10 cellular contexts compared by ENCODE assay signal in the genomic region with DNA sequence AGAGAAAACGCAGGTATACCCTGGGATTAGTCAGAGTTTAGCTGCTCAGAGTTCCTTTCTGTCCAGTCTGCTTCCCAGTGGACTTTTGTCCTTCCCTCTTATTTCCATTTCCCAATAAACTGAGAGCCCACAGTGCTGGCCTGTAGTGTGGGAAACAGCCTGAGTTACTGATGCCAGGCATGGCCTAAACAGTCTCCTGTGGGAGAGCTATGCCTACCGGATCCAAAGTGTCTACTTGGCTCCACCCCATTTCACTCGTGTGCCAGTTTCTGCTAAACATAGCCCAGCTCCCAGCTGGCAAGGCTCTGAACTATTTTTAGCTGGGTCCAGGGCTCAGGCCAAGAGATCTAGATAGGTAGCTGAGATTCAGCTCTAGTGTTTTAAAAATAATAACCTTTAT. TPM values are rescaled to one million over a fixed set of nuclear protein-coding genes. Genes with fewer than 3 reads are reported as not detected.
DNase-seq lines count a peak whose midpoint lies in the region; ATAC-seq and TF ChIP-seq lines count a peak whose summit lies in the region.
"Had no signal": no experiment of that assay in that cellular context is flagged by ENCODE, and none has a peak within 500 bp of the region (broad histone marks: within the 10 kb centered on the region; RNA-seq: fewer than 3 reads in every experiment).

No MANE protein-coding gene starts in this region.

- H3K4me1 Mint-ChIP-seq in progenitor cell of endocrine pancreas (ENCODE audit: low read depth) = no peaks in the 10 kb centered on the region
- peaks cover 0 to 4% of the 10 kb centered on the region in 2 donors for H3K4me1 Mint-ChIP-seq in stimulated activated naive B cell treated with anti-CD40 and anti-IgM and Interleukin-4, amounts not matched to agents 10 μg/mL and 1 μg/mL and 100 μg/mL, for 72 hours

- 27% methylated on average over 3 of the region's 3 CpGs for WGBS in SK-N-SH (ENCODE audit: low lambda C conversion rate)

- no peaks in the 10 kb centered on the region for H3K27me3 Mint-ChIP-seq in progenitor cell of endocrine pancreas
- peaks cover 3 to 18% of the 10 kb centered on the region in 2 donors for H3K27me3 Mint-ChIP-seq in stimulated activated naive B cell treated with anti-CD40 and anti-IgM and Interleukin-4, amounts not matched to agents 10 μg/mL and 1 μg/mL and 100 μg/mL, for 72 hours

- H3K4me1 ChIP-seq in SK-N-SH (ENCODE audit: control insufficient read depth in 1 of 2, insufficient read depth in 2 of 2, low read depth in 1 of 2, low read length in 1 of 2) = peaks cover 3 to 6% of the 10 kb centered on the region in 2 experiments; a peak in 2 of 4 replicates

- H3K9me3 Mint-ChIP-seq in progenitor cell of endocrine pancreas (ENCODE audit: low read depth) = peaks cover 19% of the 10 kb centered on the region
- peaks cover 0 to 9% of the 10 kb centered on the region in 2 donors for H3K9me3 Mint-ChIP-seq in stimulated activated naive B cell treated with anti-CD40 and anti-IgM and Interleukin-4, amounts not matched to agents 10 μg/mL and 1 μg/mL and 100 μg/mL, for 72 hours

- H4K20me1 ChIP-seq in SK-N-SH (ENCODE audit: insufficient read depth) = no peaks in the 10 kb centered on the region

- POLR2A ChIA-PET in SK-N-SH (lab: Yijun Ruan, JAX) = interaction anchor here (0.6 to 0.8 kb wide), 2 partner anchors 16 to 71 kb away, joined by 3 read pairs; a partner anchor contains a TSS

- no peak overlapping the region for H3K9ac ChIP-seq in SK-N-SH

- no peak for TF ChIP-seq CTCF in SK-N-SH (IDR thresholded peaks at IDR 0.05)
- TF ChIP-seq CTCF in progenitor cell of endocrine pancreas (IDR thresholded peaks at IDR 0.05; ENCODE audit: unreplicated experiment) = no peak

- TF ChIP-seq EP300 in SK-N-SH (IDR thresholded peaks at IDR 0.05; ENCODE audit: borderline replicate concordance in 1 of 2, low read depth in 1 of 2, low read length in 1 of 2) = no peak

- H3K36me3 ChIP-seq in SK-N-SH (replicated peaks in 1 of 2; ENCODE audit: control insufficient read depth in 1 of 2, insufficient read depth in 2 of 2, low read length in 1 of 2) = no peaks in the 10 kb centered on the region

- CTCF ChIA-PET in SK-N-SH (lab: Yijun Ruan, JAX) = interaction anchor here (0.7 to 1.3 kb wide), 4 partner anchors 9 to 170 kb away, joined by 3 to 9 read pairs (median 3); no protein-coding TSS in a partner anchor

- TF ChIP-seq RAD21 in SK-N-SH (IDR thresholded peaks at IDR 0.05; ENCODE audit: low read length) = no peak

- no peak overlapping the region for H3K4me2 ChIP-seq in SK-N-SH
- H3K4me2 ChIP-seq: PC-9 had no signal

- H3K79me2 ChIP-seq in SK-N-SH (ENCODE audit: insufficient read depth) = no peaks in the 10 kb centered on the region

- DNase-seq in DMS 273 treated with DMSO at 0.1 percent for 48 hours (lab: John Stamatoyannopoulos, UW) (peak; percentile 68), SK-N-SH (peak; percentile 40), head of caudate nucleus (peak in 31 of 42 donors; percentile 13 to 77 (median 51)), progenitor cell of endocrine pancreas (ENCODE audit: low spot score, unreplicated experiment) (no peak), LoVo (ENCODE audit: low spot score) (no peak), DMS114 treated with DMSO at 0.1 percent for 48 hours (lab: John Stamatoyannopoulos, UW; ENCODE audit: unreplicated experiment) (no peak)
- DNase-seq in stimulated activated naive B cell treated with anti-CD40 and anti-IgM and Interleukin-4, amounts not matched to agents 10 μg/mL and 1 μg/mL and 100 μg/mL, for 72 hours = no peak

- peak overlapping the region in 1 of 2 experiments; percentile 62; a peak in 2 of 4 replicates for H3K27ac ChIP-seq in SK-N-SH (ENCODE audit: low read depth in 2 of 2, low read length in 1 of 2)
- H3K27ac ChIP-seq: epithelial cell of prostate, PC-9 had no signal

- H2AFZ ChIP-seq in SK-N-SH (ENCODE audit: low read depth) = 0 out of 2 replicates have a peak overlapping the region, but pooled peaks have one; percentile 41
- H2AFZ ChIP-seq: PC-9 had no signal

- H3K27me3 ChIP-seq in SK-N-SH (ENCODE audit: insufficient read depth) = no peaks in the 10 kb centered on the region

- no peak overlapping the region for H3K4me3 ChIP-seq in SK-N-SH (ENCODE audit: low read depth in 2 of 2, low read length in 1 of 2)
- H3K4me3 ChIP-seq: PC-9 had no signal

- H3K27ac Mint-ChIP-seq in progenitor cell of endocrine pancreas = peak overlapping the region; percentile 33
- H3K27ac Mint-ChIP-seq in stimulated activated naive B cell treated with anti-CD40 and anti-IgM and Interleukin-4, amounts not matched to agents 10 μg/mL and 1 μg/mL and 100 μg/mL, for 72 hours = no peak overlapping the region

- no peaks in the 10 kb centered on the region for H3F3A ChIP-seq in SK-N-SH (replicated peaks; ENCODE audit: insufficient read depth)

- peaks cover 12% of the 10 kb centered on the region for H3K36me3 Mint-ChIP-seq in progenitor cell of endocrine pancreas (ENCODE audit: insufficient read depth)
- H3K36me3 Mint-ChIP-seq in stimulated activated naive B cell treated with anti-CD40 and anti-IgM and Interleukin-4, amounts not matched to agents 10 μg/mL and 1 μg/mL and 100 μg/mL, for 72 hours = peaks cover 10 to 14% of the 10 kb centered on the region in 2 donors

- H3K9me3 ChIP-seq in SK-N-SH = peaks cover 5% of the 10 kb centered on the region; the same call in 1 of the 2 replicates

- no peak overlapping the region for H3K4me3 Mint-ChIP-seq in progenitor cell of endocrine pancreas (ENCODE audit: low read depth)
- H3K4me3 Mint-ChIP-seq in stimulated activated naive B cell treated with anti-CD40 and anti-IgM and Interleukin-4, amounts not matched to agents 10 μg/mL and 1 μg/mL and 100 μg/mL, for 72 hours = no peak overlapping the region

- intact Hi-C loops in head of caudate nucleus (cut with DNase I) = no loop called here

- no peaks in the 10 kb centered on the region for H3K9me2 ChIP-seq in SK-N-SH

- ATAC-seq in HG02642 (IDR thresholded peaks at IDR 0.05; ENCODE audit: poor library complexity, unreplicated experiment) = no peak
- no peak for ATAC-seq in stimulated activated naive B cell treated with anti-CD40 and anti-IgM and Interleukin-4, amounts not matched to agents 10 μg/mL and 1 μg/mL and 100 μg/mL, for 72 hours (replicated peaks)

TF ChIP-seq in SK-N-SH, 30 proteins besides CTCF, POLR2A, EP300 and RAD21 (continues in another document):
- no peak for TF ChIP-seq NRF1 (IDR thresholded peaks at IDR 0.05; ENCODE audit: low read depth, low read length)
- TF ChIP-seq RCOR1 (IDR thresholded peaks at IDR 0.05; ENCODE audit: low read length) = no peak
- TF ChIP-seq, protein P1, sequence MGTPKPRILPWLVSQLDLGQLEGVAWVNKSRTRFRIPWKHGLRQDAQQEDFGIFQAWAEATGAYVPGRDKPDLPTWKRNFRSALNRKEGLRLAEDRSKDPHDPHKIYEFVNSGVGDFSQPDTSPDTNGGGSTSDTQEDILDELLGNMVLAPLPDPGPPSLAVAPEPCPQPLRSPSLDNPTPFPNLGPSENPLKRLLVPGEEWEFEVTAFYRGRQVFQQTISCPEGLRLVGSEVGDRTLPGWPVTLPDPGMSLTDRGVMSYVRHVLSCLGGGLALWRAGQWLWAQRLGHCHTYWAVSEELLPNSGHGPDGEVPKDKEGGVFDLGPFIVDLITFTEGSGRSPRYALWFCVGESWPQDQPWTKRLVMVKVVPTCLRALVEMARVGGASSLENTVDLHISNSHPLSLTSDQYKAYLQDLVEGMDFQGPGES (IDR thresholded peaks at IDR 0.05; ENCODE audit: low read depth, low read length) = no peak
- TF ChIP-seq FOXJ3 (CRISPR knock-in tag; IDR thresholded peaks at IDR 0.05) = no peak
- peak; percentile 65 for TF ChIP-seq NFIC (IDR thresholded peaks at IDR 0.05; ENCODE audit: borderline replicate concordance)
- TF ChIP-seq MEF2A (IDR thresholded peaks at IDR 0.05; ENCODE audit: borderline replicate concordance, low read depth) = peak; percentile 91
- TF ChIP-seq MXI1 (IDR thresholded peaks at IDR 0.05; ENCODE audit: low read depth, low read length) = no peak
- no peak for TF ChIP-seq TAF1 (IDR thresholded peaks at IDR 0.05; ENCODE audit: borderline replicate concordance, low read depth, low read length)
- TF ChIP-seq, protein P2, sequence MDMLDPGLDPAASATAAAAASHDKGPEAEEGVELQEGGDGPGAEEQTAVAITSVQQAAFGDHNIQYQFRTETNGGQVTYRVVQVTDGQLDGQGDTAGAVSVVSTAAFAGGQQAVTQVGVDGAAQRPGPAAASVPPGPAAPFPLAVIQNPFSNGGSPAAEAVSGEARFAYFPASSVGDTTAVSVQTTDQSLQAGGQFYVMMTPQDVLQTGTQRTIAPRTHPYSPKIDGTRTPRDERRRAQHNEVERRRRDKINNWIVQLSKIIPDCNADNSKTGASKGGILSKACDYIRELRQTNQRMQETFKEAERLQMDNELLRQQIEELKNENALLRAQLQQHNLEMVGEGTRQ (IDR thresholded peaks at IDR 0.05; ENCODE audit: borderline replicate concordance, low read depth, low read length) = no peak
- no peak for TF ChIP-seq ELF1 (IDR thresholded peaks at IDR 0.05)
- TF ChIP-seq GATA2 (CRISPR knock-in tag; IDR thresholded peaks at IDR 0.05) = no peak
- TF ChIP-seq, protein P3, sequence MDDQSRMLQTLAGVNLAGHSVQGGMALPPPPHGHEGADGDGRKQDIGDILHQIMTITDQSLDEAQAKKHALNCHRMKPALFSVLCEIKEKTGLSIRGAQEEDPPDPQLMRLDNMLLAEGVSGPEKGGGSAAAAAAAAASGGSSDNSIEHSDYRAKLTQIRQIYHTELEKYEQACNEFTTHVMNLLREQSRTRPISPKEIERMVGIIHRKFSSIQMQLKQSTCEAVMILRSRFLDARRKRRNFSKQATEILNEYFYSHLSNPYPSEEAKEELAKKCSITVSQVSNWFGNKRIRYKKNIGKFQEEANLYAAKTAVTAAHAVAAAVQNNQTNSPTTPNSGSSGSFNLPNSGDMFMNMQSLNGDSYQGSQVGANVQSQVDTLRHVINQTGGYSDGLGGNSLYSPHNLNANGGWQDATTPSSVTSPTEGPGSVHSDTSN (IDR thresholded peaks at IDR 0.05) = 0 out of 2 replicates have a peak, but pooled peaks have one; percentile 10
- TF ChIP-seq, protein P4, sequence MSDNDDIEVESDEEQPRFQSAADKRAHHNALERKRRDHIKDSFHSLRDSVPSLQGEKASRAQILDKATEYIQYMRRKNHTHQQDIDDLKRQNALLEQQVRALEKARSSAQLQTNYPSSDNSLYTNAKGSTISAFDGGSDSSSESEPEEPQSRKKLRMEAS (IDR thresholded peaks at IDR 0.05; ENCODE audit: low read depth) = no peak
- no peak for TF ChIP-seq POLR2AphosphoS5 (IDR thresholded peaks at IDR 0.05; ENCODE audit: low read depth, low read length)
- no peak for TF ChIP-seq FOXM1 (IDR thresholded peaks at IDR 0.05; ENCODE audit: low read depth)
- no peak for TF ChIP-seq SIN3A (IDR thresholded peaks at IDR 0.05; ENCODE audit: borderline replicate concordance, low read depth, low read length)
- peak; percentile 19; the same call in 1 of the 2 replicates for TF ChIP-seq TCF12 (IDR thresholded peaks at IDR 0.05)
- no peak for TF ChIP-seq CHD2 (IDR thresholded peaks at IDR 0.05; ENCODE audit: low read length, partially characterized antibody)

RNA-seq across cellular contexts. Expression of a gene that starts 15.6 kb away (rescaled TPM):
- polyA plus RNA-seq in SK-N-SH (2012; rRNA removed) = 21.7 and 24.7 TPM in 2 replicates
- polyA plus RNA-seq in SK-N-SH (2012; cell fraction: cytosol; rRNA removed) = 26.6 and 31.3 TPM in 2 replicates
- polyA plus RNA-seq in SK-N-SH (2012; cell fraction: nucleus; rRNA removed) = 9.1 and 17.2 TPM in 2 replicates
- 192 and 193 TPM in 2 replicates for total RNA-seq in progenitor cell of endocrine pancreas

Comparison
In these comparisons a context has a peak if more than half of its experiments do, and no peak if none do; other contexts are left out.
1. DNase-seq: peak in DMS 273 treated with DMSO at 0.1 percent for 48 hours (single experiment), SK-N-SH (single experiment) and head of caudate nucleus (31 of 42); none in progenitor cell of endocrine pancreas (single experiment), LoVo (single experiment), DMS114 treated with DMSO at 0.1 percent for 48 hours (single experiment) and stimulated activated naive B cell treated with anti-CD40 and anti-IgM and Interleukin-4, amounts not matched to agents 10 μg/mL and 1 μg/mL and 100 μg/mL, for 72 hours (single experiment).